Comparison of ENCODE assay signal across 1 cellular context in genomic region chr12:123761841-123762714, GRCh38.
TF ChIP-seq lines count a peak whose summit lies in the region.

A gene with protein sequence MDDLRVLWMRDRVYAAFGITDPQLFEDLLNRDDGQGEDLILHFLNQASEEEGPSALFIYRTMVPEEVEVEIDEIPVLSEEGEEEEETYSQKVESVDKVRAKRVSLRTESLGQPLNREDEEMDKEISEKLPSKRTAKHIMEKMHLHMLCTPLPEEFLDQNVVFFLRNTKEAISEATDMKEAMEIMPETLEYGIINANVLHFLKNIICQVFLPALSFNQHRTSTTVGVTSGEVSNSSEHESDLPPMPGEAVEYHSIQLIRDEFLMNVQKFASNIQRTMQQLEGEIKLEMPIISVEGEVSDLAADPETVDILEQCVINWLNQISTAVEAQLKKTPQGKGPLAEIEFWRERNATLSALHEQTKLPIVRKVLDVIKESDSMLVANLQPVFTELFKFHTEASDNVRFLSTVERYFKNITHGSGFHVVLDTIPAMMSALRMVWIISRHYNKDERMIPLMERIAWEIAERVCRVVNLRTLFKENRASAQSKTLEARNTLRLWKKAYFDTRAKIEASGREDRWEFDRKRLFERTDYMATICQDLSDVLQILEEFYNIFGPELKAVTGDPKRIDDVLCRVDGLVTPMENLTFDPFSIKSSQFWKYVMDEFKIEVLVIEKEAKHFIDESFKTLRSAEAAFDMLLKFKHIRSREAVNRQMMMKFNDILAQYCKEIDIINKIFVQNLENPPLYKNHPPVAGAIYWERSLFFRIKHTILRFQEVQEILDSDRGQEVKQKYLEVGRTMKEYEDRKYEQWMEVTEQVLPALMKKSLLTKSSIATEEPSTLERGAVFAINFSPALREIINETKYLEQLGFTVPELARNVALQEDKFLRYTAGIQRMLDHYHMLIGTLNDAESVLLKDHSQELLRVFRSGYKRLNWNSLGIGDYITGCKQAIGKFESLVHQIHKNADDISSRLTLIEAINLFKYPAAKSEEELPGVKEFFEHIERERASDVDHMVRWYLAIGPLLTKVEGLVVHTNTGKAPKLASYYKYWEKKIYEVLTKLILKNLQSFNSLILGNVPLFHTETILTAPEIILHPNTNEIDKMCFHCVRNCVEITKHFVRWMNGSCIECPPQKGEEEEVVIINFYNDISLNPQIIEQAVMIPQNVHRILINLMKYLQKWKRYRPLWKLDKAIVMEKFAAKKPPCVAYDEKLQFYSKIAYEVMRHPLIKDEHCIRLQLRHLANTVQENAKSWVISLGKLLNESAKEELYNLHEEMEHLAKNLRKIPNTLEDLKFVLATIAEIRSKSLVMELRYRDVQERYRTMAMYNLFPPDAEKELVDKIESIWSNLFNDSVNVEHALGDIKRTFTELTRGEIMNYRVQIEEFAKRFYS (N-terminal part only) (plus strand): TSS chr12:123762301. CDS start chr12:123762337, 36 bp downstream.

TF ChIP-seq in IMR-90, 13 proteins besides CTCF, POLR2A, EP300 and RAD21:
- TF ChIP-seq, protein P1, sequence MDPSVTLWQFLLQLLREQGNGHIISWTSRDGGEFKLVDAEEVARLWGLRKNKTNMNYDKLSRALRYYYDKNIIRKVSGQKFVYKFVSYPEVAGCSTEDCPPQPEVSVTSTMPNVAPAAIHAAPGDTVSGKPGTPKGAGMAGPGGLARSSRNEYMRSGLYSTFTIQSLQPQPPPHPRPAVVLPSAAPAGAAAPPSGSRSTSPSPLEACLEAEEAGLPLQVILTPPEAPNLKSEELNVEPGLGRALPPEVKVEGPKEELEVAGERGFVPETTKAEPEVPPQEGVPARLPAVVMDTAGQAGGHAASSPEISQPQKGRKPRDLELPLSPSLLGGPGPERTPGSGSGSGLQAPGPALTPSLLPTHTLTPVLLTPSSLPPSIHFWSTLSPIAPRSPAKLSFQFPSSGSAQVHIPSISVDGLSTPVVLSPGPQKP (IDR thresholded peaks at IDR 0.05; ENCODE audit: borderline replicate concordance, low read depth, low read length): no peak
- TF ChIP-seq RCOR1 (IDR thresholded peaks at IDR 0.05; ENCODE audit: insufficient replicate concordance, low read length) (no peak), RFX5 (IDR thresholded peaks at IDR 0.05; ENCODE audit: low read depth, low read length) (no peak), MAFK (IDR thresholded peaks at IDR 0.05; ENCODE audit: low read depth, low read length) (no peak), FOS (IDR thresholded peaks at IDR 0.05; ENCODE audit: low read depth, low read length) (no peak), NFE2L2 (IDR thresholded peaks at IDR 0.05; ENCODE audit: low read depth, low read length) (no peak), CHD1 (IDR thresholded peaks at IDR 0.05; ENCODE audit: low read depth, low read length) (no peak), MXI1 (IDR thresholded peaks at IDR 0.05; ENCODE audit: borderline replicate concordance, low read depth, low read length) (no peak), MAZ (IDR thresholded peaks at IDR 0.05; ENCODE audit: borderline replicate concordance, low read depth, low read length) (no peak)
